Comparison of ENCODE assay signal across 29 cellular contexts in the genomic region with DNA sequence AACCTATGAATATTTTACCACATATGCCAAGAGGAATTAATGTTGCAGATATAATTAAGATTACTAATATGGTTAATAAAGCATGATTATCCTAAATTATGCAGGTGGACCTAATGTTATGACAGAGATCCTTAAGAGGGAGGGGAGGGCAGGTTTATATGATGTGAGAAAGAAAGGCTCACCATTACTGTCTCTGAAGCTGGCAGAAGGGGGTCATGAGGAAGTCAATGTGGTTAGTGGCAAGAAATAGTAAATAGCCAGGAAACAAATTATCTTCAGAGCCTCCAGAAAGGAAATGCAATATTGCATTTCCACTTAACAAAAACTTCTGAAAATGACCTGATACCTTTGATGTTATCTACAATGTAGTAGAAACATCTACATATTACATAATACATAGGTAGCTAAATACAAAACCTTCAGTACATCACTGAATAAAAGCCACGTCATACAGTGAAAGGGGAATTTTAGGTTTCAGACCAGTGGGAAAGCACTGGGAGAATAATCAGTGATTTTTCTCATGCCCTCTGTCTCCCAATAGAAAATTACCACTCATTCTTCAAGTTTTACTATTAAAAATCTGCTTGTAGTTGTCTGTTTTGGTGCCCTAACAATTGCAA.
DNase-seq lines count a peak whose midpoint lies in the region; ATAC-seq and TF ChIP-seq lines count a peak whose summit lies in the region.
"Had no signal": no experiment of that assay in that cellular context is flagged by ENCODE, and none has a peak within 500 bp of the region (broad histone marks: within the 10 kb centered on the region; RNA-seq: fewer than 3 reads in every experiment).

No MANE protein-coding gene starts in this region.

- H3K18ac ChIP-seq in trophoblast cell (ENCODE audit: low read length): no peak overlapping the region

- TF ChIP-seq POLR2A in vagina (IDR thresholded peaks at IDR 0.05): no peak

- H3K27me3 ChIP-seq in trophoblast cell (ENCODE audit: insufficient read depth, low read length): no peaks in the 10 kb centered on the region
- H3K27me3 ChIP-seq in vagina: no peaks in the 10 kb centered on the region
- H3K27me3 ChIP-seq: ascending aorta, hepatocyte, ovary, stomach, thyroid gland had no signal

- no peak overlapping the region for H2BK5ac ChIP-seq in trophoblast cell (ENCODE audit: low read depth, low read length, poor library complexity)

- H3K4me2 ChIP-seq in trophoblast cell (ENCODE audit: low read length): no peak overlapping the region
- H3K4me2 ChIP-seq: hepatocyte, smooth muscle cell had no signal

- H3K14ac ChIP-seq in trophoblast cell (ENCODE audit: low read length): no peak overlapping the region

- H4K12ac ChIP-seq in trophoblast cell (ENCODE audit: low read depth, low read length): no peak overlapping the region

- H2BK120ac ChIP-seq in trophoblast cell (ENCODE audit: insufficient read depth, low read length, poor library complexity): no peak overlapping the region

- H3K23ac ChIP-seq in trophoblast cell (ENCODE audit: low read length): no peak overlapping the region

- H3K36me3 ChIP-seq in trophoblast cell (ENCODE audit: control insufficient read depth in 1 of 2, insufficient read depth in 2 of 2, low read length in 2 of 2): no peaks in the 10 kb centered on the region
- no peaks in the 10 kb centered on the region for H3K36me3 ChIP-seq in vagina
- H3K36me3 ChIP-seq: ascending aorta, ovary, stomach, thyroid gland had no signal

- H2AFZ ChIP-seq in trophoblast cell (ENCODE audit: insufficient read depth, low read length, poor library complexity): no peak overlapping the region
- H2AFZ ChIP-seq: hepatocyte had no signal

- ATAC-seq in GM19043 (IDR thresholded peaks at IDR 0.05; ENCODE audit: low read depth, unreplicated experiment): peak; percentile 32
- peak; percentile 61 for ATAC-seq in HG02852 (IDR thresholded peaks at IDR 0.05; ENCODE audit: unreplicated experiment)
- peak; percentile 48 for ATAC-seq in HG03457 (IDR thresholded peaks at IDR 0.05; ENCODE audit: unreplicated experiment)
- ATAC-seq: left cardiac atrium, PC-3, SK-N-SH treated with all-trans-retinoic acid at 6 μM for 48 hours had no signal

- H3K9ac ChIP-seq in trophoblast cell (ENCODE audit: low read length): no peak overlapping the region

- no peak overlapping the region for H2AK5ac ChIP-seq in trophoblast cell (ENCODE audit: low read length)

- DNase-seq in GM12865 (ENCODE audit: low read depth) (peak; percentile 13), trophoblast cell (no peak), AG08396 (ENCODE audit: low spot score) (no peak), vagina (ENCODE audit: extremely low spot score in 2 of 2) (no peak)
- DNase-seq in stimulated activated CD4-positive, alpha-beta T cell treated with anti-CD3 and anti-CD28 coated beads, Interleukin-1b, Interleukin-23, amount 100 ng/mL, for 48 hours: no peak
- DNase-seq: activated CD4-positive, alpha-beta T cell treated with anti-CD3 and anti-CD28 coated beads for 4 hours; activated CD8-positive, alpha-beta memory T cell treated with anti-CD3 and anti-CD28 coated beads for 24 hours; activated effector memory CD4-positive, alpha-beta T cell treated with Interleukin-2 at 50 U/mL for 16 hours; activated naive CD8-positive, alpha-beta T cell treated with anti-CD3 and anti-CD28 coated beads for 36 hours; AML-193; cortex of kidney; DMS153; left cardiac atrium; NCI-H1694 treated with DMSO at 0.1 percent for 48 hours; NCI-H2171; NCI-H510A; nephron progenitor cell; ovary; PC-3; stimulated activated CD4-positive, alpha-beta T cell treated with anti-CD3 and anti-CD28 coated beads, Interleukin-2, amount 100 ng/mL, for 24 hours; stomach; thyroid gland had no signal

- no peak overlapping the region for H3K27ac ChIP-seq in trophoblast cell (ENCODE audit: low read depth, low read length)
- no peak overlapping the region for H3K27ac ChIP-seq in vagina
- H3K27ac ChIP-seq: ascending aorta, hepatocyte, ovary, stomach, thyroid gland had no signal

- no peak overlapping the region for H4K8ac ChIP-seq in trophoblast cell (ENCODE audit: low read depth, low read length)

- H3K4ac ChIP-seq in trophoblast cell (ENCODE audit: low read depth, low read length): no peak overlapping the region

- H2BK12ac ChIP-seq in trophoblast cell (ENCODE audit: low read length): no peak overlapping the region

- WGBS in trophoblast cell (ENCODE audit: extremely low coverage, insufficient coverage, insufficient read length): no CpG with 5 or more reads among the region's 1 CpG

- no peaks in the 10 kb centered on the region for H3K79me1 ChIP-seq in trophoblast cell (ENCODE audit: low read length)

- no peaks in the 10 kb centered on the region for H3K79me2 ChIP-seq in trophoblast cell (ENCODE audit: control insufficient read depth, insufficient read depth, low read length, poor library complexity)
- H3K79me2 ChIP-seq: hepatocyte had no signal

- TF ChIP-seq CTCF in GM12865 (IDR thresholded peaks at IDR 0.05; ENCODE audit: insufficient read depth, low read depth, low read length, missing control alignments) (no peak), vagina (IDR thresholded peaks at IDR 0.05) (no peak)

- H4K91ac ChIP-seq in trophoblast cell (ENCODE audit: low read depth, low read length): no peak overlapping the region

- H3K4me3 ChIP-seq in GM12865 (ENCODE audit: low read depth, low read length) (no peak overlapping the region), trophoblast cell (ENCODE audit: low read depth, low read length) (no peak overlapping the region), vagina (no peak overlapping the region)
- H3K4me3 ChIP-seq: ascending aorta, hepatocyte, ovary, smooth muscle cell, stomach, thyroid gland had no signal

- H3K9me3 ChIP-seq in trophoblast cell (ENCODE audit: insufficient read depth, low read depth, low read length) (no peaks in the 10 kb centered on the region), vagina (no peaks in the 10 kb centered on the region)
- H3K9me3 ChIP-seq: ascending aorta, ovary, stomach, thyroid gland had no signal

- intact Hi-C loops in vagina (cut with DNase I): no loop called here

- H3K4me1 ChIP-seq in trophoblast cell (ENCODE audit: control insufficient read depth in 1 of 2, insufficient read depth in 2 of 2, low read length in 2 of 2): no peaks in the 10 kb centered on the region
- H3K4me1 ChIP-seq in vagina: no peaks in the 10 kb centered on the region
- H3K4me1 ChIP-seq: ascending aorta, stomach, thyroid gland had no signal
